35 cellular contexts compared by ENCODE assay signal in genomic region chr4:158688813-158689212, GRCh38.
"Had no signal": no experiment of that assay in that cellular context is flagged by ENCODE, and none has a peak within 500 bp of the region (broad histone marks: within the 10 kb centered on the region; RNA-seq: fewer than 3 reads in every experiment).

No MANE protein-coding gene starts in this region.

- H3K27me3 Mint-ChIP-seq: activated CD4-positive, alpha-beta memory T cell treated with anti-CD3 and anti-CD28 coated beads for 36 hours; activated CD4-positive, alpha-beta T cell treated with anti-CD3 and anti-CD28 coated beads for 36 hours; activated CD4-positive, alpha-beta T cell treated with anti-CD3 and anti-CD28 coated beads, Interleukin-2, amount 10 ng/mL, durations not matched to agents 24 days and 14 days; activated CD8-positive, alpha-beta memory T cell treated with anti-CD3 and anti-CD28 coated beads, Interleukin-2, amount 10 ng/mL, durations not matched to agents 7 days and 5 days; activated naive CD4-positive, alpha-beta T cell treated with anti-CD3 and anti-CD28 coated beads, Interleukin-2, amount 10 ng/mL, durations not matched to agents 7 days and 5 days; activated naive CD8-positive, alpha-beta T cell treated with anti-CD3 and anti-CD28 coated beads, Interleukin-2, amount 10 ng/mL, durations not matched to agents 7 days and 5 days; activated T-cell treated with anti-CD3 and anti-CD28 coated beads, Interleukin-2, amount 50 U/mL, for 24 hours; central memory CD8-positive, alpha-beta T cell; dendritic cell treated with granulocyte-macrophage colony-stimulating factor and Interleukin-4, amounts not matched to agents 40 ng/mL and 50 ng/mL, for 4 days; effector memory CD8-positive, alpha-beta T cell; T-helper 17 cell had no signal

- H3K27ac Mint-ChIP-seq: activated CD4-positive, alpha-beta memory T cell treated with anti-CD3 and anti-CD28 coated beads for 36 hours; activated CD4-positive, alpha-beta T cell treated with anti-CD3 and anti-CD28 coated beads for 36 hours; activated CD4-positive, alpha-beta T cell treated with anti-CD3 and anti-CD28 coated beads, Interleukin-2, amount 10 ng/mL, durations not matched to agents 24 days and 14 days; activated CD8-positive, alpha-beta memory T cell treated with anti-CD3 and anti-CD28 coated beads, Interleukin-2, amount 10 ng/mL, durations not matched to agents 7 days and 5 days; activated CD8-positive, alpha-beta T cell treated with anti-CD3 and anti-CD28 coated beads, Interleukin-2, amount 10 ng/mL, durations not matched to agents 7 days and 5 days; activated naive CD4-positive, alpha-beta T cell treated with anti-CD3 and anti-CD28 coated beads, Interleukin-2, amount 10 ng/mL, durations not matched to agents 7 days and 5 days; activated naive CD4-positive, alpha-beta T cell treated with anti-CD3 and anti-CD28 coated beads, Interleukin-2, amount 50 U/mL, for 72 hours; activated naive CD8-positive, alpha-beta T cell treated with anti-CD3 and anti-CD28 coated beads, Interleukin-2, amount 10 ng/mL, durations not matched to agents 7 days and 5 days; activated T-cell treated with anti-CD3 and anti-CD28 coated beads, Interleukin-2, amount 50 U/mL, for 24 hours; activated T-cell treated with anti-CD3 and anti-CD28 coated beads, Interleukin-2, amount 50 U/mL, for 72 hours; dendritic cell treated with granulocyte-macrophage colony-stimulating factor and Interleukin-4, amounts not matched to agents 40 ng/mL and 50 ng/mL, for 4 days; effector memory CD8-positive, alpha-beta T cell; T-helper 17 cell; T-helper 2 cell treated with Interferon-gamma antibody and Interleukin-4, amounts not matched to agents 5 μg/mL and 100 μg/mL, for 36 hours had no signal

- H3K4me3 ChIP-seq: ascending aorta, coronary artery, dorsolateral prefrontal cortex, esophagus muscularis mucosa, gastrocnemius medialis, heart left ventricle had no signal

- H3K36me3 ChIP-seq: brain microvascular endothelial cell had no signal

- ATAC-seq: activated CD4-positive, alpha-beta T cell treated with anti-CD3 and anti-CD28 coated beads for 36 hours; activated CD8-positive, alpha-beta memory T cell treated with anti-CD3 and anti-CD28 coated beads, Interleukin-2, amount 10 ng/mL, durations not matched to agents 7 days and 5 days; activated CD8-positive, alpha-beta T cell treated with anti-CD3 and anti-CD28 coated beads, Interleukin-2, amount 10 ng/mL, durations not matched to agents 7 days and 5 days; activated naive CD4-positive, alpha-beta T cell treated with anti-CD3 and anti-CD28 coated beads, Interleukin-2, amount 50 U/mL, for 72 hours; activated T-cell treated with anti-CD3 and anti-CD28 coated beads, Interleukin-2, amount 50 U/mL, for 72 hours; effector memory CD8-positive, alpha-beta T cell; foreskin keratinocyte; gastrocnemius medialis; heart left ventricle; T-helper 17 cell had no signal

- DNase-seq: activated CD4-positive, alpha-beta memory T cell treated with anti-CD3 and anti-CD28 coated beads for 36 hours; activated CD4-positive, alpha-beta T cell treated with anti-CD3 and anti-CD28 coated beads for 36 hours; activated CD4-positive, alpha-beta T cell treated with anti-CD3 and anti-CD28 coated beads, Interleukin-2, amount 10 ng/mL, durations not matched to agents 24 days and 14 days; activated CD4-positive, CD25-positive, alpha-beta regulatory T cell; activated CD4-positive, CD25-positive, alpha-beta regulatory T cell treated with anti-CD3 and anti-CD28 coated beads, Interleukin-2, amount 50 U/mL, for 72 hours; activated CD8-positive, alpha-beta memory T cell treated with anti-CD3 and anti-CD28 coated beads, Interleukin-2, amount 10 ng/mL, durations not matched to agents 7 days and 5 days; activated CD8-positive, alpha-beta memory T cell treated with anti-CD3 and anti-CD28 coated beads, Interleukin-2, amount 50 U/mL, for 4 hours; activated CD8-positive, alpha-beta T cell treated with anti-CD3 and anti-CD28 coated beads, Interleukin-2, amount 10 ng/mL, durations not matched to agents 7 days and 5 days; activated gamma-delta T cell; activated naive CD4-positive, alpha-beta T cell; activated naive CD4-positive, alpha-beta T cell treated with anti-CD3 and anti-CD28 coated beads, Interleukin-2, amount 10 ng/mL, durations not matched to agents 7 days and 5 days; activated naive CD8-positive, alpha-beta T cell treated with anti-CD3 and anti-CD28 coated beads, Interleukin-2, amount 10 ng/mL, durations not matched to agents 7 days and 5 days; activated T-cell treated with anti-CD3 and anti-CD28 coated beads for 4 hours; activated T-cell treated with anti-CD3 and anti-CD28 coated beads, Interleukin-2, amount 50 U/mL, for 24 hours; activated T-cell treated with anti-CD3 and anti-CD28 coated beads, Interleukin-2, amount 50 U/mL, for 72 hours; brain microvascular endothelial cell; dorsolateral prefrontal cortex; effector memory CD8-positive, alpha-beta T cell; erythroblast; foreskin keratinocyte; gastrocnemius medialis; glutamatergic neuron; heart left ventricle; T-helper 1 cell; T-helper 17 cell; T1000; WERI-Rb-1 had no signal

- FAIRE-seq: bronchial epithelial cell had no signal

- H3K9me3 Mint-ChIP-seq: activated CD4-positive, alpha-beta memory T cell treated with anti-CD3 and anti-CD28 coated beads for 36 hours; activated CD4-positive, alpha-beta T cell treated with anti-CD3 and anti-CD28 coated beads, Interleukin-2, amount 10 ng/mL, durations not matched to agents 24 days and 14 days; activated naive CD4-positive, alpha-beta T cell treated with anti-CD3 and anti-CD28 coated beads, Interleukin-2, amount 10 ng/mL, durations not matched to agents 7 days and 5 days; activated naive CD4-positive, alpha-beta T cell treated with anti-CD3 and anti-CD28 coated beads, Interleukin-2, amount 50 U/mL, for 72 hours; activated naive CD8-positive, alpha-beta T cell treated with anti-CD3 and anti-CD28 coated beads, Interleukin-2, amount 10 ng/mL, durations not matched to agents 7 days and 5 days; activated T-cell treated with anti-CD3 and anti-CD28 coated beads, Interleukin-2, amount 50 U/mL, for 24 hours; activated T-cell treated with anti-CD3 and anti-CD28 coated beads, Interleukin-2, amount 50 U/mL, for 72 hours; central memory CD8-positive, alpha-beta T cell; dendritic cell treated with granulocyte-macrophage colony-stimulating factor and Interleukin-4, amounts not matched to agents 40 ng/mL and 50 ng/mL, for 4 days; effector memory CD8-positive, alpha-beta T cell; T-helper 2 cell treated with Interferon-gamma antibody and Interleukin-4, amounts not matched to agents 5 μg/mL and 100 μg/mL, for 36 hours had no signal

- H3K4me1 Mint-ChIP-seq: activated CD4-positive, alpha-beta T cell treated with anti-CD3 and anti-CD28 coated beads for 36 hours; activated CD4-positive, alpha-beta T cell treated with anti-CD3 and anti-CD28 coated beads, Interleukin-2, amount 10 ng/mL, durations not matched to agents 24 days and 14 days; activated CD8-positive, alpha-beta memory T cell treated with anti-CD3 and anti-CD28 coated beads, Interleukin-2, amount 10 ng/mL, durations not matched to agents 7 days and 5 days; activated naive CD4-positive, alpha-beta T cell treated with anti-CD3 and anti-CD28 coated beads, Interleukin-2, amount 10 ng/mL, durations not matched to agents 7 days and 5 days; activated naive CD8-positive, alpha-beta T cell treated with anti-CD3 and anti-CD28 coated beads, Interleukin-2, amount 10 ng/mL, durations not matched to agents 7 days and 5 days; central memory CD8-positive, alpha-beta T cell had no signal

- H3K4me3 Mint-ChIP-seq: activated CD4-positive, alpha-beta memory T cell treated with anti-CD3 and anti-CD28 coated beads for 36 hours; activated CD4-positive, alpha-beta T cell treated with anti-CD3 and anti-CD28 coated beads for 36 hours; activated CD4-positive, alpha-beta T cell treated with anti-CD3 and anti-CD28 coated beads, Interleukin-2, amount 10 ng/mL, durations not matched to agents 24 days and 14 days; activated CD8-positive, alpha-beta memory T cell treated with anti-CD3 and anti-CD28 coated beads, Interleukin-2, amount 10 ng/mL, durations not matched to agents 7 days and 5 days; activated CD8-positive, alpha-beta T cell treated with anti-CD3 and anti-CD28 coated beads, Interleukin-2, amount 10 ng/mL, durations not matched to agents 7 days and 5 days; activated naive CD4-positive, alpha-beta T cell treated with anti-CD3 and anti-CD28 coated beads, Interleukin-2, amount 10 ng/mL, durations not matched to agents 7 days and 5 days; activated naive CD8-positive, alpha-beta T cell treated with anti-CD3 and anti-CD28 coated beads, Interleukin-2, amount 10 ng/mL, durations not matched to agents 7 days and 5 days; activated T-cell treated with anti-CD3 and anti-CD28 coated beads, Interleukin-2, amount 50 U/mL, for 24 hours; activated T-cell treated with anti-CD3 and anti-CD28 coated beads, Interleukin-2, amount 50 U/mL, for 72 hours; central memory CD8-positive, alpha-beta T cell; dendritic cell treated with granulocyte-macrophage colony-stimulating factor and Interleukin-4, amounts not matched to agents 40 ng/mL and 50 ng/mL, for 4 days; effector memory CD8-positive, alpha-beta T cell; T-helper 17 cell; T-helper 2 cell treated with Interferon-gamma antibody and Interleukin-4, amounts not matched to agents 5 μg/mL and 100 μg/mL, for 36 hours had no signal

- H3K9me3 ChIP-seq: ascending aorta, esophagus muscularis mucosa, gastrocnemius medialis, heart left ventricle had no signal

- H3K4me1 ChIP-seq: ascending aorta, foreskin keratinocyte, gastrocnemius medialis, heart left ventricle had no signal

- H3K27ac ChIP-seq: ascending aorta, brain microvascular endothelial cell, coronary artery, dorsolateral prefrontal cortex, esophagus muscularis mucosa, foreskin keratinocyte, gastrocnemius medialis, heart left ventricle, WERI-Rb-1 had no signal

- H3K27me3 ChIP-seq: ascending aorta, brain microvascular endothelial cell, dorsolateral prefrontal cortex, esophagus muscularis mucosa, foreskin keratinocyte, gastrocnemius medialis, heart left ventricle had no signal
